ENCODE assay signal across 8 cellular contexts in the genomic region with DNA sequence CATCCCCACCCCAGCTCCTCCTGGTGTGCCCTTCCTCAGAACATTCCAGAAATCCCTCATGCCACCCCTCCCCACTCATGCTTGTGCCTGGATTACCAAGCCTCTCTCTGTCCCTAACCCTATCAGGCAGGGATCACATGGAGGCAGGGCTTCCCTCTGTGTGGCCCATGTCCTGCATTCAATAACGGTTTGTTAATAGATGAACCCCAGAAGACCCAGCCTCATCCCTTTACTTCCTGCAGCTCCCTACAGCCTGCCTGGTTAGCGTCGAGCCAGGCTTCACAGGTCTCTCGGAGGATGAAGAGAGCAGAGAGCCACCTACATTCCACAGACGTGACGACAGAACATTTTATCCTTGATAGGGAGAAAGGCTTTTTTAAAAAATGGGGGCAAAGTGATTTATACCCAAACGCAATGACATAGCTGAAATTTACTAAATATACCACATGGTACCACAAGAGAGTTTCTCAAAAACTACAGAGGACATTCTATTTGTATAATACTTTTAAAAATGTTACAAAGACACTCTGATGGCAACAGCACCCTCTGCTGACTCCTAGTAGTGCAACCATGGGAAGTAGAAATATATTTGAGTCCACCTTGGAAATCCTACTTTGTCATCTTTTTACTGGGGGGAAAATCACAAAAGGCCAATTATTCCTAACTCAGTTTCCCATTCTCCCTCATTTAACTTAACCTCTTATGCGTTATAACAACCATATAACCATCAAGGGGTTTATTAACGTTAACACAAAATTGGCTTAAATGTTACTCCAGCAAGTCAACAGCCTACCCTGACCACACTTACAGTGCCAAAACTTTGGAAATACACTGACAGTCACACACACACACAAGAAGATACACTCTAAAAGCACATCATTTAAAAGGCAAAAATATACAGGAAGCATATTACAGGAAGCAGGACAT. TPM values are rescaled to one million over a fixed set of nuclear protein-coding genes. Genes with fewer than 3 reads are reported as not detected.
DNase-seq lines count a peak whose midpoint lies in the region; ATAC-seq and TF ChIP-seq lines count a peak whose summit lies in the region.

No MANE protein-coding gene starts in this region.

- DNase-seq in heart right ventricle: no peak
- DNase-seq in left ventricle myocardium superior: no peak
- DNase-seq in Karpas-422: peak; percentile 75
- DNase-seq in activated CD8-positive, alpha-beta T cell treated with anti-CD3 and anti-CD28 coated beads, Interleukin-2, amount 10 ng/mL, durations not matched to agents 7 days and 5 days: peak; percentile 47
- peak; percentile 33 for DNase-seq in iPS DF 4.7 (ENCODE audit: extremely low read depth, low spot score)
- peak in 1 of 2 donors; percentile 42 for DNase-seq in tibial nerve (ENCODE audit: low spot score in 2 of 2)
- DNase-seq in ovary: no peak

- no peak overlapping the region for H3K4me3 Mint-ChIP-seq in activated CD8-positive, alpha-beta T cell treated with anti-CD3 and anti-CD28 coated beads, Interleukin-2, amount 10 ng/mL, durations not matched to agents 7 days and 5 days

- no peaks in the 10 kb centered on the region for H3K9me2 ChIP-seq in Karpas-422 (replicated peaks; ENCODE audit: insufficient read depth, low read length)

- H3K36me3 Mint-ChIP-seq in activated CD8-positive, alpha-beta T cell treated with anti-CD3 and anti-CD28 coated beads, Interleukin-2, amount 10 ng/mL, durations not matched to agents 7 days and 5 days (ENCODE audit: low read depth): no peaks in the 10 kb centered on the region

- no peak for TF ChIP-seq EP300 in tibial nerve (IDR thresholded peaks at IDR 0.05)
- no peak for TF ChIP-seq EP300 in ovary (IDR thresholded peaks at IDR 0.05)

- no peak overlapping the region for H3K4me2 ChIP-seq in Karpas-422 (ENCODE audit: low read depth, low read length, poor library complexity, severe bottlenecking)

- H3K4me1 ChIP-seq in heart right ventricle (peaks cover 0 to 7% (median 0%) of the 10 kb centered on the region in 9 donors), Karpas-422 (ENCODE audit: low read length) (no peaks in the 10 kb centered on the region), tibial nerve (no peaks in the 10 kb centered on the region), ovary (ENCODE audit: insufficient read depth) (no peaks in the 10 kb centered on the region)

- H3K4me1 Mint-ChIP-seq in activated CD8-positive, alpha-beta T cell treated with anti-CD3 and anti-CD28 coated beads, Interleukin-2, amount 10 ng/mL, durations not matched to agents 7 days and 5 days (ENCODE audit: low read depth): peaks cover 7% of the 10 kb centered on the region

- no peaks in the 10 kb centered on the region for H3K27me3 Mint-ChIP-seq in activated CD8-positive, alpha-beta T cell treated with anti-CD3 and anti-CD28 coated beads, Interleukin-2, amount 10 ng/mL, durations not matched to agents 7 days and 5 days (ENCODE audit: low read depth)

- H2AFZ ChIP-seq in Karpas-422 (ENCODE audit: low read length): no peak overlapping the region

- ATAC-seq in heart right ventricle (peak in 1 of 8 donors; percentile 45), left ventricle myocardium superior (no peak), GM19455 (IDR thresholded peaks at IDR 0.05; ENCODE audit: unreplicated experiment) (no peak)
- no peak for ATAC-seq in activated CD8-positive, alpha-beta T cell treated with anti-CD3 and anti-CD28 coated beads, Interleukin-2, amount 10 ng/mL, durations not matched to agents 7 days and 5 days

- H3K9me3 ChIP-seq in heart right ventricle (peaks cover 0 to 12% (median 8%) of the 10 kb centered on the region in 11 donors), Karpas-422 (ENCODE audit: low read length) (no peaks in the 10 kb centered on the region), tibial nerve (peaks cover 0 to 15% (median 0%) of the 10 kb centered on the region in 4 donors), ovary (no peaks in the 10 kb centered on the region)

- H3K27me3 ChIP-seq in heart right ventricle: peaks cover 0 to 6% (median 0%) of the 10 kb centered on the region in 7 donors
- no peaks in the 10 kb centered on the region for H3K27me3 ChIP-seq in Karpas-422 (ENCODE audit: low read length)
- H3K27me3 ChIP-seq in tibial nerve: no peaks in the 10 kb centered on the region
- no peaks in the 10 kb centered on the region for H3K27me3 ChIP-seq in ovary

- CTCF ChIA-PET in activated CD8-positive, alpha-beta T cell treated with anti-CD3 and anti-CD28 coated beads, Interleukin-2, amount 10 ng/mL, durations not matched to agents 7 days and 5 days (lab: Charles Lee): interaction anchor here (0.7 to 11.7 kb wide), 9 partner anchors 10 to 156 kb away, joined by 3 to 114 read pairs (median 6); no protein-coding TSS in a partner anchor

- POLR2A ChIA-PET in activated CD8-positive, alpha-beta T cell treated with anti-CD3 and anti-CD28 coated beads, Interleukin-2, amount 10 ng/mL, durations not matched to agents 7 days and 5 days (lab: Charles Lee): interaction anchor here (1.5 kb wide), 1 partner anchor 34 kb away, joined by 8 read pairs; no protein-coding TSS in a partner anchor

- H3K9ac ChIP-seq in Karpas-422 (ENCODE audit: low read length): no peak overlapping the region

- no peak overlapping the region for H3K4me3 ChIP-seq in heart right ventricle
- H3K4me3 ChIP-seq in Karpas-422 (ENCODE audit: low read length): no peak overlapping the region
- no peak overlapping the region for H3K4me3 ChIP-seq in tibial nerve
- no peak overlapping the region for H3K4me3 ChIP-seq in ovary

- peak in 8 of 9 donors; percentile 34 to 67 (median 60) for TF ChIP-seq CTCF in heart right ventricle (IDR thresholded peaks at IDR 0.05)
- peak; percentile 30 to 46 (median 43) for TF ChIP-seq CTCF in tibial nerve (IDR thresholded peaks at IDR 0.05)
- TF ChIP-seq CTCF in ovary (IDR thresholded peaks at IDR 0.05): no peak

- H4K20me1 ChIP-seq in Karpas-422 (ENCODE audit: insufficient read depth, low read depth, low read length): no peaks in the 10 kb centered on the region

- no peak overlapping the region for H3K27ac Mint-ChIP-seq in activated CD8-positive, alpha-beta T cell treated with anti-CD3 and anti-CD28 coated beads, Interleukin-2, amount 10 ng/mL, durations not matched to agents 7 days and 5 days

- intact Hi-C loops in heart right ventricle (cut with DNase I): loop anchor here in 7 of 10 donors (5.0 to 10.0 kb wide), 5 partner anchors 58 to 1415 kb away; no protein-coding TSS in a partner anchor
- intact Hi-C loops in left ventricle myocardium superior (cut with micrococcal nuclease): no loop called here
- intact Hi-C loops in ovary (cut with DNase I): no loop called here

- H3K36me3 ChIP-seq in heart right ventricle (no peaks in the 10 kb centered on the region), Karpas-422 (ENCODE audit: insufficient read depth, low read length) (no peaks in the 10 kb centered on the region), tibial nerve (no peaks in the 10 kb centered on the region), ovary (no peaks in the 10 kb centered on the region)

- TF ChIP-seq POLR2A in tibial nerve (IDR thresholded peaks at IDR 0.05) (no peak), ovary (IDR thresholded peaks at IDR 0.05) (no peak)

- no peaks in the 10 kb centered on the region for H3K9me3 Mint-ChIP-seq in activated CD8-positive, alpha-beta T cell treated with anti-CD3 and anti-CD28 coated beads, Interleukin-2, amount 10 ng/mL, durations not matched to agents 7 days and 5 days (ENCODE audit: insufficient read depth)

- WGBS in heart right ventricle, 2 donors: 18 to 20% methylated on average over 9 of the region's 9 CpGs
- WGBS in tibial nerve, 2 donors: 27 to 35% methylated on average over 9 of the region's 9 CpGs
- WGBS in ovary, 3 donors: 16 to 37% (median 28%) methylated on average over 9 of the region's 9 CpGs

- H3K27ac ChIP-seq in heart right ventricle (no peak overlapping the region), Karpas-422 (ENCODE audit: low read length) (no peak overlapping the region), tibial nerve (no peak overlapping the region), ovary (no peak overlapping the region)

- no peaks in the 10 kb centered on the region for H3K79me2 ChIP-seq in Karpas-422 (ENCODE audit: low read length)

RNA-seq across cellular contexts. Expression of a gene that starts 30.7 kb away (rescaled TPM):
- 1 to 10 TPM in 1 of 10 donors, under 1 TPM in 6, not detected in 3; 0.19 to 1.3 (median 0.38) TPM for total RNA-seq in heart right ventricle
- under 1 TPM; 0.14 to 0.88 TPM for polyA plus RNA-seq in heart right ventricle
- total RNA-seq in left ventricle myocardium superior: not detected
- total RNA-seq in Karpas-422 (2014; rRNA removed; shearing (Covaris generic); ENCODE audit: low replicate concordance): 0.32 and 0.89 TPM in 2 replicates
- 1 to 10 TPM; 1.3 to 2.4 TPM for total RNA-seq in activated CD8-positive, alpha-beta T cell treated with anti-CD3 and anti-CD28 coated beads, Interleukin-2, amount 10 ng/mL, durations not matched to agents 7 days and 5 days
- 1 to 10 TPM; 1.0 to 4.4 (median 1.4) TPM for total RNA-seq in tibial nerve
- 10 to 100 TPM in 1 of 7 donors, 1 to 10 TPM in 3, under 1 TPM in 3; 0.40 to 13.6 (median 1.3) TPM for total RNA-seq in ovary
- polyA plus RNA-seq in ovary: 1 to 10 TPM in 1 of 2 donors, under 1 TPM in 1; 0.73 to 1.1 TPM

RNA-seq across cellular contexts. Expression of a gene that starts 31.4 kb away (rescaled TPM):
- total RNA-seq in heart right ventricle (100 to 1,000 TPM in 9 of 10 donors, 10 to 100 TPM in 1; 81.9 to 141 (median 122) TPM), left ventricle myocardium superior (163 TPM), tibial nerve (10 to 100 TPM; 28.0 to 58.3 (median 33.6) TPM), ovary (10 to 100 TPM; 12.5 to 28.0 (median 22.9) TPM)
- polyA plus RNA-seq in heart right ventricle (10 to 100 TPM; 64.4 to 77.9 TPM), ovary (10 to 100 TPM; 19.1 to 49.8 TPM)
- total RNA-seq in Karpas-422 (2014; rRNA removed; shearing (Covaris generic); ENCODE audit: low replicate concordance): 59.3 and 82.4 TPM in 2 replicates
- total RNA-seq in activated CD8-positive, alpha-beta T cell treated with anti-CD3 and anti-CD28 coated beads, Interleukin-2, amount 10 ng/mL, durations not matched to agents 7 days and 5 days: 10 to 100 TPM; 37.0 to 42.1 TPM

Comparison
In these comparisons a context has a peak if more than half of its experiments do, and no peak if none do; other contexts are left out.
1. intact Hi-C loops: an anchor here in heart right ventricle (5.0 to 10.0 kb wide); none called in left ventricle myocardium superior and ovary.
2. DNase-seq: peak in Karpas-422 (single experiment), activated CD8-positive, alpha-beta T cell treated with anti-CD3 and anti-CD28 coated beads, Interleukin-2, amount 10 ng/mL, durations not matched to agents 7 days and 5 days (single experiment) and iPS DF 4.7 (single experiment); none in heart right ventricle (0 of 2), left ventricle myocardium superior (single experiment) and ovary (0 of 5).
3. CTCF ChIP-seq: peak in heart right ventricle (8 of 9) and tibial nerve (5 of 5); none in ovary (0 of 3).